ENCODE assay signal across 27 cellular contexts in genomic region chr7:85130702-85131101, GRCh38. TPM values are rescaled to one million over a fixed set of nuclear protein-coding genes. Genes with fewer than 3 reads are reported as not detected.
A peak's percentile ranks its signal among the peaks of the same experiment; 100 is the strongest.
DNase-seq lines count a peak whose midpoint lies in the region; ATAC-seq and TF ChIP-seq lines count a peak whose summit lies in the region.
"Had no signal": no experiment of that assay in that cellular context is flagged by ENCODE, and none has a peak within 500 bp of the region (broad histone marks: within the 10 kb centered on the region; RNA-seq: fewer than 3 reads in every experiment).

No MANE protein-coding gene starts in this region.

- H3K27ac ChIP-seq in body of pancreas, result no peak overlapping the region
- H3K27ac ChIP-seq: Peyer's patch, SJSA1 had no signal

- H3K4me1 ChIP-seq in body of pancreas, result no peaks in the 10 kb centered on the region
- H3K4me1 ChIP-seq: Peyer's patch had no signal

- no peak for ATAC-seq in body of pancreas
- ATAC-seq: CD8-positive, alpha-beta T cell; GM23338; HCT116; Right ventricle myocardium inferior had no signal

- H3K4me3 Mint-ChIP-seq in mesothelial cell of epicardium, result no peak overlapping the region
- H3K4me3 Mint-ChIP-seq: CD8-positive, alpha-beta T cell; GM23338 had no signal

- no peak for TF ChIP-seq POLR2A in body of pancreas (IDR thresholded peaks at IDR 0.05)

- H3K9me3 ChIP-seq in body of pancreas, result no peaks in the 10 kb centered on the region
- H3K9me3 ChIP-seq: Peyer's patch, SJSA1 had no signal

- H3K36me3 Mint-ChIP-seq in mesothelial cell of epicardium, result peaks cover 4% of the 10 kb centered on the region
- H3K36me3 Mint-ChIP-seq: CD8-positive, alpha-beta T cell had no signal

- H3K27ac Mint-ChIP-seq in mesothelial cell of epicardium, result peak overlapping the region; percentile 16
- H3K27ac Mint-ChIP-seq: CD8-positive, alpha-beta T cell; GM23338 had no signal

- WGBS in body of pancreas, 2 donors, result 65 to 81% methylated on average over 4 of the region's 4 CpGs

- H3K4me1 Mint-ChIP-seq in mesothelial cell of epicardium, result peaks cover 21% of the 10 kb centered on the region

- intact Hi-C loops in body of pancreas (cut with DNase I), result no loop called here

- no peaks in the 10 kb centered on the region for H3K36me3 ChIP-seq in body of pancreas (replicated peaks in 1 of 2; ENCODE audit: insufficient read depth in 1 of 2, low read depth in 2 of 2)
- H3K36me3 ChIP-seq: Peyer's patch, SJSA1 had no signal

- no peaks in the 10 kb centered on the region for H3K27me3 ChIP-seq in body of pancreas
- H3K27me3 ChIP-seq: Peyer's patch, SJSA1 had no signal

- TF ChIP-seq CTCF in body of pancreas (IDR thresholded peaks at IDR 0.05) (no peak), mesothelial cell of epicardium (IDR thresholded peaks at IDR 0.05; ENCODE audit: unreplicated experiment) (no peak)

- no peaks in the 10 kb centered on the region for H3K9me3 Mint-ChIP-seq in mesothelial cell of epicardium
- H3K9me3 Mint-ChIP-seq: CD8-positive, alpha-beta T cell; GM23338 had no signal

- DNase-seq in NCI-H748 (lab: John Stamatoyannopoulos, UW; ENCODE audit: unreplicated experiment) (peak; percentile 8), NCI-H748 treated with DMSO at 0.1 percent for 48 hours (lab: John Stamatoyannopoulos, UW) (no peak), M059J (ENCODE audit: low read depth) (peak; percentile 58), body of pancreas (peak in 3 of 4 donors; percentile 5 to 46 (median 31)), mesothelial cell of epicardium (ENCODE audit: low spot score in 2 of 2, unreplicated experiment in 2 of 2) (no peak), AG08395 (ENCODE audit: low spot score) (no peak), COLO668 (lab: John Stamatoyannopoulos, UW; ENCODE audit: unreplicated experiment) (no peak), NCI-H1048 (lab: John Stamatoyannopoulos, UW) (no peak)
- DNase-seq: 8988T; AML-193; C1 segment of cervical spinal cord; Calu3; CD8-positive, alpha-beta T cell; DMS153; Kasumi-1; MM.1S; NCI-H1092; NCI-H1436; NCI-H187 treated with DMSO at 0.1 percent for 48 hours; NCI-H2171 treated with DMSO at 0.1 percent for 48 hours; NCI-H524 treated with DMSO at 0.1 percent for 48 hours; Peyer's patch had no signal

- H3K27me3 Mint-ChIP-seq in mesothelial cell of epicardium (ENCODE audit: low read depth), result no peaks in the 10 kb centered on the region

- H3K4me3 ChIP-seq in body of pancreas, result no peak overlapping the region
- H3K4me3 ChIP-seq: GM23338, Peyer's patch, SJSA1 had no signal

RNA-seq across cellular contexts. Expression of gene SEMA3D, which starts 56.2 kb away (rescaled TPM):
- 8.1 and 9.2 TPM in 2 replicates for total RNA-seq in M059J (2014; rRNA removed; shearing (Covaris generic))
- total RNA-seq in body of pancreas (1 to 10 TPM in 1 of 2 donors, under 1 TPM in 1; 0.66 to 1.3 TPM), mesothelial cell of epicardium (264 to 278 TPM (median 272 TPM) in 3 replicates)
- total RNA-seq: CD8-positive, alpha-beta T cell; T-helper 1 cell treated with Interleukin-12 subunit alpha and Interleukin-12 subunit beta and Interleukin-4 antibody, amounts not matched to agents 30 ng/mL and 1 ng/mL, for 36 hours had no signal

Comparison
In these comparisons a context has a peak if more than half of its experiments do, and no peak if none do; other contexts are left out.
1. DNase-seq: peak in NCI-H748 (single experiment), M059J (single experiment) and body of pancreas (3 of 4); none in NCI-H748 treated with DMSO at 0.1 percent for 48 hours (single experiment), mesothelial cell of epicardium (0 of 2), AG08395 (single experiment), COLO668 (single experiment) and NCI-H1048 (single experiment).
2. RNA of gene SEMA3D, which starts 56.2 kb away (total RNA-seq): 264 to 278 TPM in mesothelial cell of epicardium; 8.1 to 9.2 TPM in M059J and 0.66 to 1.3 TPM in body of pancreas; every median in the first group is over 10 times any median in the second.